In the genomic region with DNA sequence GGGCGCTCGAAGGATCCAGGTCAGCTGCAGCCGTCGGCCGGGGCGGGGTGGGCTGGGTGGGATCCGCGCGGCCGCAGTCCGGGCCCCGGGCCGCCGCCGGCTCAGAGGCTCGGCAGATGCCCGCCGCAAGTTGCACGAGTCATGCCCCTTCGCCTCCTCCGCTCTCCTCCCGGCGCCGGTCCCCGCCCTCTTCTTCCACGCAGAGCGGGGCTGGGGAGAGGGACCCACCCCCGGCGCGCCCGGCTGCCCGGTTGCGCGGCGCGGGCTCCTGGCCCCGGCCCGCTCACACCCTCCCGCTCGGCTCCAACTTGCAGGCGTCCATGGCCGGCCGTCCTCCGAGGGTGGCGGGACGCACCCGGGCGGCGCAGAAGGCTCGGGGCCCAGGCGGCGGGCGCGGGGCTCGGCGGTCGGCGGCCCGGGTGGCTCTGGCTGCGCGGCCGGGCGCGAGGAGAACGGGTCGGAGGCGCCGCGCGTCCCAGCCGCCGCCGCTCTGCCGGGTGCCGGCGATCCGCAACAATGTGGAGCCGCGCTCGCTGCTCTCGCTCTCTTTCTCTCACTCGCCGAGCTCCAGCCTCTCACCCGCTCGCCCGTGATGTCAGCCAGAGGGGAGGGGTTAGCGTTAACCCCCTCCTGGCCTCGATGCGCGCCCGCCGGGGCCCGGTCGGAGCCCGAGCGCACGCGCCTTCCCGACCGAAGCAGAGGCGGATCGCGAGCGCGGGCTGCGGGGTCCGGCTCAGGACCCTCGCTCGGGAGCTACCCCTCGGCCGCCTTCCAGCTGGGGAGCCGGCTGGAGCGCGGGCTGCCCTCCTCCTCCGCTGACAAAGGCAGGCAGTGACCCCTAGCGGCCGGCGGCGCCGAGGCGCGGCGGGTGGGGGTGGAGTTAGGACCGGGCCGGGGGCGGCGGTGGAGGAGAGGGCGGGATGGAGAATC, we compare ENCODE assay signal across 8 cellular contexts. TPM values are rescaled to one million over a fixed set of nuclear protein-coding genes. Genes with fewer than 3 reads are reported as not detected.
DNase-seq lines count a peak whose midpoint lies in the region; ATAC-seq, FAIRE-seq and TF ChIP-seq lines count a peak whose summit lies in the region.

A gene with protein sequence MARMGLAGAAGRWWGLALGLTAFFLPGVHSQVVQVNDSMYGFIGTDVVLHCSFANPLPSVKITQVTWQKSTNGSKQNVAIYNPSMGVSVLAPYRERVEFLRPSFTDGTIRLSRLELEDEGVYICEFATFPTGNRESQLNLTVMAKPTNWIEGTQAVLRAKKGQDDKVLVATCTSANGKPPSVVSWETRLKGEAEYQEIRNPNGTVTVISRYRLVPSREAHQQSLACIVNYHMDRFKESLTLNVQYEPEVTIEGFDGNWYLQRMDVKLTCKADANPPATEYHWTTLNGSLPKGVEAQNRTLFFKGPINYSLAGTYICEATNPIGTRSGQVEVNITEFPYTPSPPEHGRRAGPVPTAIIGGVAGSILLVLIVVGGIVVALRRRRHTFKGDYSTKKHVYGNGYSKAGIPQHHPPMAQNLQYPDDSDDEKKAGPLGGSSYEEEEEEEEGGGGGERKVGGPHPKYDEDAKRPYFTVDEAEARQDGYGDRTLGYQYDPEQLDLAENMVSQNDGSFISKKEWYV (minus strand): TSS at position 550 of the 930 bp plus-strand sequence. CDS start 647 bp downstream, outside the sequence.

- H3K27me3 Mint-ChIP-seq in T-helper 1 cell treated with Interleukin-12 subunit alpha and Interleukin-12 subunit beta and Interleukin-4 antibody, amounts not matched to agents 30 μg/mL and 1 μg/mL, for 36 hours (ENCODE audit: low read depth): peaks cover 77% of the 10 kb centered on the region

- no peaks in the 10 kb centered on the region for H3K9me3 Mint-ChIP-seq in T-helper 1 cell treated with Interleukin-12 subunit alpha and Interleukin-12 subunit beta and Interleukin-4 antibody, amounts not matched to agents 30 μg/mL and 1 μg/mL, for 36 hours

- H3K27ac Mint-ChIP-seq in T-helper 1 cell treated with Interleukin-12 subunit alpha and Interleukin-12 subunit beta and Interleukin-4 antibody, amounts not matched to agents 30 μg/mL and 1 μg/mL, for 36 hours: peak within 1 kb of the TSS; percentile 70

- peak; percentile 90 for DNase-seq in NCI-H1092 (lab: John Stamatoyannopoulos, UW)
- DNase-seq in right atrium auricular region (ENCODE audit: low spot score): peak; percentile 82
- peak; percentile 46 for DNase-seq in pulmonary artery endothelial cell (ENCODE audit: low read depth, low spot score)
- DNase-seq in urothelium cell line (ENCODE audit: low spot score): peak; percentile 87

- H3K36me3 ChIP-seq in right atrium auricular region: no peaks in the 10 kb centered on the region

- no peaks in the 10 kb centered on the region for H3K9me3 ChIP-seq in right atrium auricular region

- H3K4me1 ChIP-seq in right atrium auricular region: peaks cover 0 to 34% of the 10 kb centered on the region in 2 donors

- no peak for FAIRE-seq in urothelium cell line (lab: Jason Lieb, UNC)

- peak; percentile 77 for ATAC-seq in HG02588 (IDR thresholded peaks at IDR 0.05; ENCODE audit: unreplicated experiment)

- TF ChIP-seq CTCF in GM12875 (IDR thresholded peaks at IDR 0.05; ENCODE audit: borderline replicate concordance, insufficient read depth, low read depth, low read length) (peak; percentile 94), right atrium auricular region (IDR thresholded peaks at IDR 0.05) (peak; percentile 94 to 99)

- peaks cover 4% of the 10 kb centered on the region for H3K4me1 Mint-ChIP-seq in T-helper 1 cell treated with Interleukin-12 subunit alpha and Interleukin-12 subunit beta and Interleukin-4 antibody, amounts not matched to agents 30 μg/mL and 1 μg/mL, for 36 hours (ENCODE audit: low read depth)

- peak within 1 kb of the TSS; percentile 88 for H3K4me3 Mint-ChIP-seq in T-helper 1 cell treated with Interleukin-12 subunit alpha and Interleukin-12 subunit beta and Interleukin-4 antibody, amounts not matched to agents 30 μg/mL and 1 μg/mL, for 36 hours

- no peaks in the 10 kb centered on the region for H3K27me3 ChIP-seq in right atrium auricular region

- H3K36me3 Mint-ChIP-seq in T-helper 1 cell treated with Interleukin-12 subunit alpha and Interleukin-12 subunit beta and Interleukin-4 antibody, amounts not matched to agents 30 μg/mL and 1 μg/mL, for 36 hours (ENCODE audit: low read depth): peaks cover 2% of the 10 kb centered on the region

- H3K4me3 ChIP-seq in GM12875 (ENCODE audit: low read depth, low read length): peak within 1 kb of the TSS; percentile 73
- peak within 1 kb of the TSS; percentile 54 to 88 for H3K4me3 ChIP-seq in right atrium auricular region

- H3K27ac ChIP-seq in angular gyrus (ENCODE audit: low read depth, low read length) (peak within 1 kb of the TSS; percentile 52), right atrium auricular region (peak within 1 kb of the TSS; percentile 88 to 94)

RNA-seq across cellular contexts. Expression of the gene that starts here (rescaled TPM):
- total RNA-seq in right atrium auricular region (1 to 10 TPM; 4.0 to 4.4 TPM), pulmonary artery endothelial cell (9.4 and 11.0 TPM in 2 replicates)

Comparison
In these comparisons a context has a peak if more than half of its experiments do, and no peak if none do; other contexts are left out.
1. Peak in every context shown above with its lines: DNase-seq, ATAC-seq, H3K4me3 ChIP-seq and H3K27ac ChIP-seq.